Comparison of ENCODE assay signal across 15 cellular contexts in genomic region chr7:55191926-55192692, GRCh38.
DNase-seq lines count a peak whose midpoint lies in the region; ATAC-seq lines count a peak whose summit lies in the region.
"Had no signal": no experiment of that assay in that cellular context is flagged by ENCODE, and none has a peak within 500 bp of the region (broad histone marks: within the 10 kb centered on the region; RNA-seq: fewer than 3 reads in every experiment).

No MANE protein-coding gene starts in this region.

- no peak overlapping the region for H3K4me2 ChIP-seq in mesenchymal stem cell (ENCODE audit: low read length, poor library complexity, severe bottlenecking)

- peak overlapping the region; percentile 60 for H3K9ac ChIP-seq in mesenchymal stem cell (ENCODE audit: low read length)

- peak overlapping the region; percentile 30 for H2AK5ac ChIP-seq in mesenchymal stem cell (ENCODE audit: low read length, severe bottlenecking)

- H3K27me3 Mint-ChIP-seq in stimulated activated naive CD8-positive, alpha-beta T cell treated with anti-CD3 and anti-CD28 coated beads, Interleukin-15, amount 100 ng/mL, for 72 hours = peaks cover 25% of the 10 kb centered on the region

- H3K9me3 ChIP-seq in mesenchymal stem cell (ENCODE audit: control insufficient read depth, low read length) = no peaks in the 10 kb centered on the region
- H3K9me3 ChIP-seq: thoracic aorta had no signal

- no peak for DNase-seq in stimulated activated naive CD8-positive, alpha-beta T cell treated with anti-CD3 and anti-CD28 coated beads, Interleukin-15, amount 100 ng/mL, for 72 hours
- DNase-seq in stimulated activated naive CD8-positive, alpha-beta T cell treated with anti-CD3 and anti-CD28 coated beads, Interleukin-15, Interleukin-2, amounts not matched to agents 100 U/mL and 50 U/mL, for 24 hours = no peak
- peak; percentile 25 for DNase-seq in dermis blood vessel endothelial cell
- no peak for DNase-seq in mesenchymal stem cell
- no peak for DNase-seq in sciatic nerve (ENCODE audit: low spot score)
- DNase-seq in NCI-H187 (lab: John Stamatoyannopoulos, UW) = no peak
- no peak for DNase-seq in DMS53 (lab: John Stamatoyannopoulos, UW)
- DNase-seq: activated T-cell treated with anti-CD3 and anti-CD28 coated beads, Interleukin-2, amount 50 U/mL, for 24 hours; C1 segment of cervical spinal cord; hypothalamus; T-helper 9 cell had no signal

- H3K4me3 ChIP-seq in mesenchymal stem cell (ENCODE audit: insufficient read depth in 1 of 2, low read depth in 1 of 2, low read length in 2 of 2) = no peak overlapping the region
- H3K4me3 ChIP-seq: thoracic aorta had no signal

- H3K23ac ChIP-seq in mesenchymal stem cell (ENCODE audit: low read length in 2 of 2) = no peak overlapping the region

- peak overlapping the region in 1 of 2 experiments; percentile 14 for H3K14ac ChIP-seq in mesenchymal stem cell (ENCODE audit: low read length in 2 of 2)

- H3K4me1 ChIP-seq in mesenchymal stem cell (ENCODE audit: control insufficient read depth, insufficient read depth, low read depth, low read length) = peaks cover 27% of the 10 kb centered on the region

- H3K4me1 Mint-ChIP-seq in stimulated activated naive CD8-positive, alpha-beta T cell treated with anti-CD3 and anti-CD28 coated beads, Interleukin-15, amount 100 ng/mL, for 72 hours = no peaks in the 10 kb centered on the region

- WGBS in mesenchymal stem cell = 92% methylated on average over 16 of the region's 17 CpGs

- no peak overlapping the region for H2BK120ac ChIP-seq in mesenchymal stem cell (ENCODE audit: low read depth, low read length)

- no peak overlapping the region for H3K4me3 Mint-ChIP-seq in stimulated activated naive CD8-positive, alpha-beta T cell treated with anti-CD3 and anti-CD28 coated beads, Interleukin-15, amount 100 ng/mL, for 72 hours
- H3K4me3 Mint-ChIP-seq: activated T-cell treated with anti-CD3 and anti-CD28 coated beads, Interleukin-2, amount 50 U/mL, for 24 hours; natural killer cell treated with Interleukin-12 subunit alpha and Interleukin-12 subunit beta and Interleukin-15 and Interleukin-18, amount 100 ng/mL, for 72 hours had no signal

- H3K27me3 ChIP-seq in mesenchymal stem cell (ENCODE audit: control insufficient read depth in 1 of 2, insufficient read depth in 1 of 2, low read length in 2 of 2) = no peaks in the 10 kb centered on the region

- no peaks in the 10 kb centered on the region for H3K9me3 Mint-ChIP-seq in stimulated activated naive CD8-positive, alpha-beta T cell treated with anti-CD3 and anti-CD28 coated beads, Interleukin-15, amount 100 ng/mL, for 72 hours
- H3K9me3 Mint-ChIP-seq: activated T-cell treated with anti-CD3 and anti-CD28 coated beads, Interleukin-2, amount 50 U/mL, for 24 hours; natural killer cell treated with Interleukin-12 subunit alpha and Interleukin-12 subunit beta and Interleukin-15 and Interleukin-18, amount 100 ng/mL, for 72 hours had no signal

- peak overlapping the region in 1 of 2 experiments; percentile 59 for H2BK12ac ChIP-seq in mesenchymal stem cell (ENCODE audit: low read length in 2 of 2)

- peak overlapping the region in 1 of 2 experiments; percentile 2 for H3K4ac ChIP-seq in mesenchymal stem cell (ENCODE audit: low read depth in 1 of 2, low read length in 2 of 2)

- no peak overlapping the region for H3K27ac Mint-ChIP-seq in stimulated activated naive CD8-positive, alpha-beta T cell treated with anti-CD3 and anti-CD28 coated beads, Interleukin-15, amount 100 ng/mL, for 72 hours
- H3K27ac Mint-ChIP-seq: activated T-cell treated with anti-CD3 and anti-CD28 coated beads, Interleukin-2, amount 50 U/mL, for 24 hours; natural killer cell treated with Interleukin-12 subunit alpha and Interleukin-12 subunit beta and Interleukin-15 and Interleukin-18, amount 100 ng/mL, for 72 hours had no signal

- peak; percentile 26 for ATAC-seq in stimulated activated naive CD8-positive, alpha-beta T cell treated with anti-CD3 and anti-CD28 coated beads, Interleukin-15, amount 100 ng/mL, for 72 hours
- no peak for ATAC-seq in stimulated activated naive CD8-positive, alpha-beta T cell treated with anti-CD3 and anti-CD28 coated beads, Interleukin-15, Interleukin-2, amounts not matched to agents 100 U/mL and 50 U/mL, for 24 hours
- no peak for ATAC-seq in sciatic nerve
- no peak for ATAC-seq in HG02981 (IDR thresholded peaks at IDR 0.05; ENCODE audit: unreplicated experiment)
- ATAC-seq: natural killer cell treated with Interleukin-12 subunit alpha and Interleukin-12 subunit beta and Interleukin-15 and Interleukin-18, amount 100 ng/mL, for 72 hours had no signal

- peak overlapping the region; percentile 3 to 28 for H3K18ac ChIP-seq in mesenchymal stem cell (ENCODE audit: low read depth in 1 of 2, low read length in 2 of 2)

- H4K8ac ChIP-seq in mesenchymal stem cell (ENCODE audit: low read length) = peak overlapping the region; percentile 33

- H4K91ac ChIP-seq in mesenchymal stem cell (ENCODE audit: low read length) = peak overlapping the region; percentile 19

- peak overlapping the region; percentile 71 for H2BK15ac ChIP-seq in mesenchymal stem cell (ENCODE audit: low read depth, poor library complexity, severe bottlenecking)

- peaks cover 7% of the 10 kb centered on the region for H3K79me1 ChIP-seq in mesenchymal stem cell (replicated peaks; ENCODE audit: low read length, poor library complexity, severe bottlenecking)

- H2AFZ ChIP-seq in mesenchymal stem cell (ENCODE audit: low read depth, low read length) = no peak overlapping the region

- H3K36me3 ChIP-seq in mesenchymal stem cell (ENCODE audit: control insufficient read depth in 1 of 2, insufficient read depth in 2 of 2, low read depth in 1 of 2, low read length in 2 of 2) = peaks cover 30 to 57% of the 10 kb centered on the region in 2 experiments

- no peak overlapping the region for H3K27ac ChIP-seq in mesenchymal stem cell (ENCODE audit: low read length, poor library complexity, severe bottlenecking)
- H3K27ac ChIP-seq: HL-60 had no signal

- H2BK5ac ChIP-seq in mesenchymal stem cell (ENCODE audit: low read depth, low read length, poor library complexity, severe bottlenecking) = no peak overlapping the region

- intact Hi-C loops in sciatic nerve (cut with DNase I) = no loop called here
